ENCODE assay signal across 9 cellular contexts in the genomic region with DNA sequence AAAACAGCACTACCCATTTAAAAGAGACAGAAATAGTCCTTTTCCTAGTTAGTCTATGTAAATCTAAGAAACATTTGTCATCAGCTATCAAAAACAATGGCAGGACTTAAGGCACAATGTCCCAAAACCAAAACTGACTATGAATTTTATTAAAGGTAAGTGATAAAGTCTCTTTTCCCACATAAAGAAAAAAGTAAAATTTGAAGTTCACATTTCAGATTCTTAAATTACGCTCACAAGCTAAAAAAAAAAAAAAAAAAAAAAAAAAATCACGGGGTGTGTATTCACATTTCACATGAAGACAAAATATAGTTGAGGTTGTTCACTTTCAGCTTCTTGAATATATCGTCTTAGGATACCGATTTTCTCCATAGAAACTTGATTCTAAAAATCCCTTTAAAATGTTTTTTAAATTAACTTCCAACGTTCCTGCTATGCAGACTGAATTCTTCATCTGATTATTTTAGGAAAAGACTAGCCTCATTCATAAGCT. TPM values are rescaled to one million over a fixed set of nuclear protein-coding genes. Genes with fewer than 3 reads are reported as not detected.
A peak's percentile ranks its signal among the peaks of the same experiment; 100 is the strongest.
DNase-seq lines count a peak whose midpoint lies in the region; ATAC-seq and TF ChIP-seq lines count a peak whose summit lies in the region.
"Had no signal": no experiment of that assay in that cellular context is flagged by ENCODE, and none has a peak within 500 bp of the region (broad histone marks: within the 10 kb centered on the region; RNA-seq: fewer than 3 reads in every experiment).

No MANE protein-coding gene starts in this region.

- CTCF ChIA-PET in mammary epithelial cell (lab: Charles Lee; ENCODE audit: low non-redundant PET): no interaction called here

- in situ Hi-C loops in mammary epithelial cell (cut with MboI; ENCODE audit: low sequenced_read_pairs in 2 of 2): loop anchor here in 1 of 2 donors (10.0 kb wide), 1 partner anchor 70 kb away; a partner anchor contains a TSS

- H3K4me3 ChIP-seq in right atrium auricular region (peak overlapping the region; percentile 67 to 92), mammary epithelial cell (replicated peaks in 1 of 3; ENCODE audit: insufficient read depth in 1 of 3, low read depth in 2 of 3, low read length in 3 of 3) (peak overlapping the region; percentile 79 to 99 (median 98)), mucosa of descending colon (peak overlapping the region; percentile 67)

- no peak overlapping the region for H2AFZ ChIP-seq in mammary epithelial cell (ENCODE audit: low read depth, low read length)

- H4K20me1 ChIP-seq in mammary epithelial cell (ENCODE audit: insufficient read depth, low read length): no peaks in the 10 kb centered on the region

- H3K4me1 ChIP-seq in right atrium auricular region (peaks cover 0 to 26% of the 10 kb centered on the region in 2 donors), mammary epithelial cell (ENCODE audit: insufficient read depth, low read length) (peaks cover 7% of the 10 kb centered on the region), mucosa of descending colon (ENCODE audit: low read depth) (peaks cover 9% of the 10 kb centered on the region)

- DNase-seq in right atrium auricular region (ENCODE audit: low spot score) (no peak), left cardiac atrium (no peak), mammary epithelial cell (no peak), mucosa of descending colon (no peak), retina (no peak), NCI-H82 treated with DMSO at 0.1 percent for 48 hours (lab: John Stamatoyannopoulos, UW; ENCODE audit: unreplicated experiment) (no peak)
- DNase-seq: NCI-H2029 treated with DMSO at 0.1 percent for 48 hours had no signal

- H3K79me2 ChIP-seq in mammary epithelial cell (ENCODE audit: insufficient read depth, low read length): peaks cover 64% of the 10 kb centered on the region

- H3K9me3 ChIP-seq in right atrium auricular region: no peaks in the 10 kb centered on the region
- no peaks in the 10 kb centered on the region for H3K9me3 ChIP-seq in mammary epithelial cell (replicated peaks; ENCODE audit: insufficient read depth, low read length)
- no peaks in the 10 kb centered on the region for H3K9me3 ChIP-seq in mucosa of descending colon

- intact Hi-C loops in left cardiac atrium (cut with DNase I) (loop anchor here in 1 of 2 donors (10.0 kb wide), 1 partner anchor 70 kb away; a partner anchor contains a TSS), mammary epithelial cell (cut with micrococcal nuclease) (no loop called here), mucosa of descending colon (cut with DNase I, micrococcal nuclease) (no loop called here)

- H3K4me2 ChIP-seq in mammary epithelial cell (ENCODE audit: insufficient read depth, low read depth, low read length): peak overlapping the region; percentile 96

- H3K27me3 ChIP-seq in right atrium auricular region (no peaks in the 10 kb centered on the region), mammary epithelial cell (ENCODE audit: insufficient read depth, low read length) (no peaks in the 10 kb centered on the region)

- H3K27ac ChIP-seq in right atrium auricular region: peak overlapping the region; percentile 96 to 98
- peak overlapping the region; percentile 96 for H3K27ac ChIP-seq in mammary epithelial cell (ENCODE audit: insufficient read depth, low read depth, low read length)

- no peaks in the 10 kb centered on the region for H3K36me3 ChIP-seq in right atrium auricular region
- no peaks in the 10 kb centered on the region for H3K36me3 ChIP-seq in mammary epithelial cell (ENCODE audit: insufficient read depth, low read length)
- no peaks in the 10 kb centered on the region for H3K36me3 ChIP-seq in mucosa of descending colon (ENCODE audit: low read depth)

- H3K9ac ChIP-seq in mammary epithelial cell (ENCODE audit: insufficient read depth, low read length): peak overlapping the region; percentile 99

- dilution Hi-C loops in mammary epithelial cell (cut with HindIII; ENCODE audit: low sequenced_read_pairs): loop anchor here (5.0 kb wide), 1 partner anchor 42 kb away; no protein-coding TSS in a partner anchor

- TF ChIP-seq CTCF in right atrium auricular region (IDR thresholded peaks at IDR 0.05) (no peak), mammary epithelial cell (conservative IDR thresholded peaks at IDR 0.05 in 1 of 2, IDR thresholded peaks at IDR 0.05 in 1 of 2; ENCODE audit: extremely low read depth in 1 of 2, insufficient read depth in 1 of 2, low read depth in 1 of 2, low read length in 2 of 2) (no peak), mucosa of descending colon (IDR thresholded peaks at IDR 0.05) (no peak)

- no TSS peak for BruUV-seq in mammary epithelial cell (replicated peaks; lab: Mats Ljungman, UMichigan)

- 0% methylated on average over 3 of the region's 5 CpGs for WGBS in mammary epithelial cell (ENCODE audit: low coverage, missing lambda C conversion rate)

- ATAC-seq in left cardiac atrium (no peak), mucosa of descending colon (no peak), HG03565 (IDR thresholded peaks at IDR 0.05; ENCODE audit: unreplicated experiment) (no peak), GM18520 (IDR thresholded peaks at IDR 0.05; ENCODE audit: unreplicated experiment) (no peak)

RNA-seq across cellular contexts. Expression of a gene that starts 1.6 kb away (rescaled TPM):
- total RNA-seq in right atrium auricular region (10 to 100 TPM; 29.5 to 45.4 TPM), left cardiac atrium (10 to 100 TPM; 41.0 to 51.0 TPM), mammary epithelial cell (10 to 100 TPM; 43.7 to 48.6 TPM), mucosa of descending colon (10 to 100 TPM; 21.0 to 26.1 (median 26.0) TPM)
- 38.3 TPM for polyA plus RNA-seq in mammary epithelial cell
- 38.1 TPM for polyA minus RNA-seq in mammary epithelial cell

RNA-seq across cellular contexts. Expression of a gene that starts 15.2 kb away (rescaled TPM):
- total RNA-seq in right atrium auricular region: 1 to 10 TPM in 1 of 2 donors, under 1 TPM in 1; 0.90 to 1.5 TPM
- 1 to 10 TPM; 1.6 to 2.7 TPM for total RNA-seq in left cardiac atrium
- total RNA-seq in mammary epithelial cell: 1 to 10 TPM; 1.3 to 2.8 TPM
- polyA plus RNA-seq in mammary epithelial cell: 1.6 TPM
- polyA minus RNA-seq in mammary epithelial cell: not detected
- 1 to 10 TPM; 3.5 to 5.1 (median 3.6) TPM for total RNA-seq in mucosa of descending colon
